In the genomic region with DNA sequence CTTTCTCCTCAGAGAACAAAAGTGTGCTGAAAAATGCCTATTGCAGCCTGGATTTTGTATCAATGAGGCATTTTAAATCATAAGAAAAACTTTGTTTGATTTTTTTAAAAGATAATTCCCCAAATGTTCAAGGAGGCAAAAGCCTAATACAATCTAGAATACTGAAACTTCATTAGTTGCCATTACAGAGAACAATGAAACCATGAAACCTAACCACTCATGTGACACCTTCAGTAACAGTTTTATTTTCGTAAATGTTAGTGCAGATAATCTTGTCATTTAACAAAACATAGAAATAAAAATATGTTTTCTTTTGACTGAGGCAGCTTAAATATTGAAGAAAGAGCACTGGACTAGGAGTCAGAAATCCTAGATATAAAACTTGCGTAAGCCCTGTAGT, we compare ENCODE assay signal across 14 cellular contexts.
"Had no signal": no experiment of that assay in that cellular context is flagged by ENCODE, and none has a peak within 500 bp of the region (broad histone marks: within the 10 kb centered on the region; RNA-seq: fewer than 3 reads in every experiment).

No MANE protein-coding gene starts in this region.

- H3K4me3 Mint-ChIP-seq: nephron progenitor cell had no signal

- H3K36me3 ChIP-seq: brain microvascular endothelial cell, spleen, stomach had no signal

- H3K4me3 ChIP-seq: esophagus muscularis mucosa, psoas muscle, spleen, stomach, testis had no signal

- DNase-seq: activated CD4-positive, CD25-positive, alpha-beta regulatory T cell treated with anti-CD3 and anti-CD28 coated beads, Interleukin-2, amount 50 U/mL, for 72 hours; activated naive CD4-positive, alpha-beta T cell treated with Interleukin-2 at 50 U/mL for 16 hours; anterior cingulate cortex; cortex of kidney; effector CD4-positive, alpha-beta T cell; nephron progenitor cell; psoas muscle; spleen; stomach; T-helper 9 cell; testis had no signal

- H3K4me1 Mint-ChIP-seq: nephron progenitor cell had no signal

- H3K27me3 ChIP-seq: brain microvascular endothelial cell, esophagus muscularis mucosa, spleen, stomach, testis had no signal

- H3K9me3 Mint-ChIP-seq: nephron progenitor cell had no signal

- H3K27ac Mint-ChIP-seq: nephron progenitor cell had no signal

- H3K27ac ChIP-seq: brain microvascular endothelial cell, esophagus muscularis mucosa, psoas muscle, spleen, stomach, testis had no signal

- H3K4me1 ChIP-seq: psoas muscle, spleen, testis had no signal

- H3K9me3 ChIP-seq: esophagus muscularis mucosa, psoas muscle, spleen, stomach, testis had no signal

- ATAC-seq: psoas muscle, sciatic nerve had no signal
